ENCODE assay signal across 24 cellular contexts in genomic region chr12:119241049-119241448, GRCh38.
"Had no signal": no experiment of that assay in that cellular context is flagged by ENCODE, and none has a peak within 500 bp of the region (broad histone marks: within the 10 kb centered on the region; RNA-seq: fewer than 3 reads in every experiment).

No MANE protein-coding gene starts in this region.

- DNase-seq: IMR-90, Karpas-422, KG1, MG63, NCI-H1092, NCI-H1105 treated with DMSO at 0.1 percent for 48 hours, NCI-H1417 treated with DMSO at 0.1 percent for 48 hours, NCI-H146, NCI-H1694 treated with DMSO at 0.1 percent for 48 hours, NCI-H1930, NCI-H2081, NCI-H2171, NCI-H226, NCI-H446, NCI-H510A, NCI-H524 treated with DMSO at 0.1 percent for 48 hours, NCI-H69, NCI-H774, Right ventricle myocardium superior, RPMI8226, SIG-M5 had no signal

- H3K9me3 ChIP-seq: MG63 had no signal

- H3K27me3 ChIP-seq: MG63, SJSA1 had no signal

- H3K4me1 ChIP-seq: SJSA1 had no signal

- ATAC-seq: HepG2 had no signal

- H3K36me3 ChIP-seq: MG63, SJSA1 had no signal

- H3K27ac ChIP-seq: SJSA1, SK-N-MC had no signal

- H3K4me3 ChIP-seq: MG63, SJSA1, SK-N-MC had no signal
